Comparison of ENCODE assay signal across 18 cellular contexts in the genomic region with DNA sequence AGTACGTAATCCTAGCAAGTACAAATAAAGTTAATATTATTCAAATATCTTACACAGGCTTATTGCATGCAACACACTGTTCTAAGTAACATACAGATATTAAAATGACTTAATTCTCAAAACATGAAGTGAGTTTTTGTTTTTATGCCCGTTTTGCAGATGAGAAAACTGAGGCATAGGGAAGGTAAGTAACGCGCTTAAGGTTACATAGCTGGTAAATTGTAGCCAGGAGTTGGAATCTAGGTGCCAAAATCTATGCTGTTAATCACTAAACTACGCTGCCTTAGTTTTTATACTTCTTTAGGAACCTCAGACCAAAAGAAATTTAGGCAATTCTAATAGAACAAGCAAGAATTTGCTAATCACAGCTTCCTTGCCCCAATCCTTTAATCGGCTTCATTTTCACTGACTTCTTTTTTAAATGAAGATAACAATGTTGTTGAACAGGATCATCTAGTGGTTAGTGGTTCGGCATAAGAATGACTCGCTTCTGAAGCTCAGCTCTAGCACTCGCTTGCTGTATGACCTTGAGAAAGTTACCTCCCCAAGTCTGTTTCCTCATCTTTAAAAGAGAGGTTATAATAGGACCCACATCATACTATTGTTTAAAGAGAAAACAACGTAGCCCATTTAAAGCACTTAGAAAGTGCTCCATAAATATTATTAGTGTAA. TPM values are rescaled to one million over a fixed set of nuclear protein-coding genes. Genes with fewer than 3 reads are reported as not detected.
"Had no signal": no experiment of that assay in that cellular context is flagged by ENCODE, and none has a peak within 500 bp of the region (broad histone marks: within the 10 kb centered on the region; RNA-seq: fewer than 3 reads in every experiment).

No MANE protein-coding gene starts in this region.

- H3K36me3 ChIP-seq: heart left ventricle, lower lobe of right lung, suprapubic skin, upper lobe of right lung had no signal

- DNase-seq: activated CD4-positive, alpha-beta memory T cell treated with anti-CD3 and anti-CD28 coated beads, Interleukin-2, amount 10 ng/mL, durations not matched to agents 7 days and 5 days; activated CD4-positive, alpha-beta T cell treated with anti-CD3 and anti-CD28 coated beads for 1 hour; activated gamma-delta T cell treated with Interleukin-2 at 50 U/mL for 16 hours; activated naive CD8-positive, alpha-beta T cell treated with anti-CD3 and anti-CD28 coated beads for 36 hours; activated T-cell treated with anti-CD3 and anti-CD28 coated beads, Interleukin-2, amount 50 U/mL, for 48 hours; foreskin melanocyte; heart left ventricle; lower lobe of right lung; naive B cell; nucleus accumbens; stimulated activated CD4-positive, alpha-beta T cell treated with anti-CD3 and anti-CD28 coated beads, Interleukin-2, amount 100 ng/mL, for 48 hours; stimulated activated CD8-positive, alpha-beta memory T cell treated with anti-CD3 and anti-CD28 coated beads, Interleukin-4, amount 100 ng/mL, for 48 hours; stimulated activated naive CD8-positive, alpha-beta T cell treated with anti-CD3 and anti-CD28 coated beads, Interleukin-15, Interleukin-2, amounts not matched to agents 100 U/mL and 50 U/mL, for 24 hours; upper lobe of right lung had no signal

- H3K9me3 ChIP-seq: heart left ventricle, lower lobe of right lung, suprapubic skin, upper lobe of right lung had no signal

- H3K27ac Mint-ChIP-seq: activated CD4-positive, alpha-beta memory T cell treated with anti-CD3 and anti-CD28 coated beads, Interleukin-2, amount 10 ng/mL, durations not matched to agents 7 days and 5 days; activated naive CD8-positive, alpha-beta T cell treated with anti-CD3 and anti-CD28 coated beads for 36 hours; naive B cell; progenitor cell of endocrine pancreas had no signal

- H3K4me1 Mint-ChIP-seq: activated CD4-positive, alpha-beta memory T cell treated with anti-CD3 and anti-CD28 coated beads, Interleukin-2, amount 10 ng/mL, durations not matched to agents 7 days and 5 days; activated naive CD8-positive, alpha-beta T cell treated with anti-CD3 and anti-CD28 coated beads for 36 hours had no signal

- H3K36me3 Mint-ChIP-seq: activated naive CD8-positive, alpha-beta T cell treated with anti-CD3 and anti-CD28 coated beads for 36 hours; naive B cell had no signal

- FAIRE-seq: colon had no signal

- H3K4me3 ChIP-seq: heart left ventricle, lower lobe of right lung, suprapubic skin, upper lobe of right lung had no signal

- ATAC-seq: heart left ventricle; lower lobe of right lung; stimulated activated naive CD8-positive, alpha-beta T cell treated with anti-CD3 and anti-CD28 coated beads, Interleukin-15, Interleukin-2, amounts not matched to agents 100 U/mL and 50 U/mL, for 24 hours; upper lobe of right lung had no signal

- H3K27ac ChIP-seq: heart left ventricle, lower lobe of right lung, suprapubic skin, upper lobe of right lung had no signal

- H3K4me1 ChIP-seq: lower lobe of right lung, upper lobe of right lung had no signal

- H3K9me3 Mint-ChIP-seq: activated CD4-positive, alpha-beta memory T cell treated with anti-CD3 and anti-CD28 coated beads, Interleukin-2, amount 10 ng/mL, durations not matched to agents 7 days and 5 days; activated naive CD8-positive, alpha-beta T cell treated with anti-CD3 and anti-CD28 coated beads for 36 hours had no signal

- H3K4me3 Mint-ChIP-seq: activated CD4-positive, alpha-beta memory T cell treated with anti-CD3 and anti-CD28 coated beads, Interleukin-2, amount 10 ng/mL, durations not matched to agents 7 days and 5 days; activated naive CD8-positive, alpha-beta T cell treated with anti-CD3 and anti-CD28 coated beads for 36 hours; naive B cell had no signal

RNA-seq across cellular contexts. Expression of a gene that starts 1.0 kb away (rescaled TPM):
- total RNA-seq: activated CD4-positive, alpha-beta memory T cell treated with anti-CD3 and anti-CD28 coated beads, Interleukin-2, amount 10 ng/mL, durations not matched to agents 7 days and 5 days; activated naive CD8-positive, alpha-beta T cell treated with anti-CD3 and anti-CD28 coated beads for 36 hours; endothelial cell of umbilical vein; heart left ventricle; lower lobe of right lung; progenitor cell of endocrine pancreas; suprapubic skin; upper lobe of right lung had no signal
- polyA plus RNA-seq: endothelial cell of umbilical vein, heart left ventricle had no signal
